ENCODE assay signal across 27 cellular contexts in genomic region chr3:88628901-88629300, GRCh38.
DNase-seq lines count a peak whose midpoint lies in the region; TF ChIP-seq lines count a peak whose summit lies in the region.
"Had no signal": no experiment of that assay in that cellular context is flagged by ENCODE, and none has a peak within 500 bp of the region (broad histone marks: within the 10 kb centered on the region; RNA-seq: fewer than 3 reads in every experiment).

No MANE protein-coding gene starts in this region.

- H3K27ac ChIP-seq in thyroid gland = no peak overlapping the region
- H3K27ac ChIP-seq: 22Rv1; A549; BLaER1; BLaER1 treated with 17β-estradiol and CSF1 and Interleukin-3, amounts not matched to agents 10 nM and 100 nM; C4-2B had no signal

- peak; percentile 53 to 63 for DNase-seq in thyroid gland
- DNase-seq in GM10266 (ENCODE audit: extremely low spot score) = no peak
- DNase-seq: 8988T; ACHN; AML-193; BE2C; C1 segment of cervical spinal cord; Caco-2; Calu3; CD4-positive, alpha-beta memory T cell; CD4-positive, alpha-beta T cell; CD4-positive, CD25-positive, alpha-beta regulatory T cell; CD8-positive, alpha-beta memory T cell; CD8-positive, alpha-beta T cell; COR-L47; DMS 273 treated with DMSO at 0.1 percent for 48 hours; DMS153; DMS53; DMS79; DMS79 treated with DMSO at 0.1 percent for 48 hours; DND-41; EL had no signal

- no peaks in the 10 kb centered on the region for H3K36me3 ChIP-seq in thyroid gland
- H3K36me3 ChIP-seq: BE2C; BLaER1; BLaER1 treated with 17β-estradiol and CSF1 and Interleukin-3, amounts not matched to agents 10 nM and 100 nM had no signal

- intact Hi-C loops in thyroid gland (cut with DNase I) = no loop called here

- no peak for TF ChIP-seq POLR2A in thyroid gland (IDR thresholded peaks at IDR 0.05)

- H3K9me3 ChIP-seq in thyroid gland = no peaks in the 10 kb centered on the region
- H3K9me3 ChIP-seq: A549; BE2C; BLaER1; BLaER1 treated with 17β-estradiol and CSF1 and Interleukin-3, amounts not matched to agents 10 nM and 100 nM; Caco-2 had no signal

- no peaks in the 10 kb centered on the region for H3K27me3 ChIP-seq in thyroid gland
- H3K27me3 ChIP-seq: BE2C; BLaER1; BLaER1 treated with 17β-estradiol and CSF1 and Interleukin-3, amounts not matched to agents 10 nM and 100 nM had no signal

- no peak overlapping the region for H3K4me3 ChIP-seq in thyroid gland (replicated peaks in 1 of 3)
- H3K4me3 ChIP-seq: A549; BLaER1; BLaER1 treated with 17β-estradiol and CSF1 and Interleukin-3, amounts not matched to agents 10 nM and 100 nM had no signal

- 80 to 85% methylated on average over 4 of the region's 4 CpGs for WGBS in thyroid gland, 2 donors

- TF ChIP-seq CTCF in thyroid gland (IDR thresholded peaks at IDR 0.05) = no peak
- no peak for TF ChIP-seq CTCF in GM10266 (IDR thresholded peaks at IDR 0.05; ENCODE audit: control insufficient read depth, insufficient read depth, low read depth, missing control alignments)

- H3K4me1 ChIP-seq in thyroid gland = peaks cover 13 to 14% of the 10 kb centered on the region in 2 donors
- H3K4me1 ChIP-seq: A549; BE2C; BLaER1; BLaER1 treated with 17β-estradiol and CSF1 and Interleukin-3, amounts not matched to agents 10 nM and 100 nM; Caco-2 had no signal
